ENCODE assay signal across 38 cellular contexts in genomic region chr5:37857696-37858095, GRCh38. TPM values are rescaled to one million over a fixed set of nuclear protein-coding genes. Genes with fewer than 3 reads are reported as not detected.
"Had no signal": no experiment of that assay in that cellular context is flagged by ENCODE, and none has a peak within 500 bp of the region (broad histone marks: within the 10 kb centered on the region; RNA-seq: fewer than 3 reads in every experiment).

No MANE protein-coding gene starts in this region.

- H3K36me3 Mint-ChIP-seq: activated CD4-positive, alpha-beta memory T cell treated with anti-CD3 and anti-CD28 coated beads for 36 hours; activated naive CD4-positive, alpha-beta T cell treated with anti-CD3 and anti-CD28 coated beads, Interleukin-2, amount 50 U/mL, for 72 hours; activated naive CD8-positive, alpha-beta T cell treated with anti-CD3 and anti-CD28 coated beads for 36 hours had no signal

- H3K27ac ChIP-seq: adrenal gland, body of pancreas, brain microvascular endothelial cell, breast epithelium, VCaP had no signal

- H3K27ac Mint-ChIP-seq: activated B cell treated with CpG ODN at 0.5 μM for 24 hours; activated CD4-positive, alpha-beta memory T cell treated with anti-CD3 and anti-CD28 coated beads for 36 hours; activated CD4-positive, alpha-beta T cell treated with anti-CD3 and anti-CD28 coated beads, Interleukin-2, amount 10 ng/mL, durations not matched to agents 24 days and 14 days; activated CD8-positive, alpha-beta T cell treated with anti-CD3 and anti-CD28 coated beads for 36 hours; activated naive CD4-positive, alpha-beta T cell treated with anti-CD3 and anti-CD28 coated beads for 36 hours; activated naive CD4-positive, alpha-beta T cell treated with anti-CD3 and anti-CD28 coated beads, Interleukin-2, amount 50 U/mL, for 72 hours; activated naive CD8-positive, alpha-beta T cell treated with anti-CD3 and anti-CD28 coated beads for 36 hours; activated T-cell treated with anti-CD3 and anti-CD28 coated beads, Interleukin-2, amount 50 U/mL, for 72 hours; activated T-helper 1 cell treated with anti-CD3 and anti-CD28 coated beads, Interleukin-12 subunit alpha, Interleukin-12 subunit beta, Interleukin-2, Interleukin-4 antibody, amounts not matched to agents 30 ng/mL and 10 ng/mL and 1 ng/mL, durations not matched to agents 14 hours and 24 hours and 36 hours; activated T-helper 17 cell treated with anti-CD3 and anti-CD28 coated beads, Interleukin-2, amount 50 U/mL, for 72 hours; T-helper 1 cell treated with Interleukin-12 subunit alpha and Interleukin-12 subunit beta and Interleukin-4 antibody, amounts not matched to agents 30 μg/mL and 1 μg/mL, for 36 hours; T-helper 2 cell treated with Interferon-gamma antibody and Interleukin-4, amounts not matched to agents 5 μg/mL and 100 μg/mL, for 36 hours had no signal

- FAIRE-seq: astrocyte, TTC549 had no signal

- DNase-seq: activated B cell treated with CpG ODN at 0.5 μM for 24 hours; activated CD4-positive, alpha-beta memory T cell treated with anti-CD3 and anti-CD28 coated beads for 36 hours; activated CD4-positive, alpha-beta T cell treated with anti-CD3 and anti-CD28 coated beads for 4 hours; activated CD4-positive, alpha-beta T cell treated with anti-CD3 and anti-CD28 coated beads, Interleukin-2, amount 10 ng/mL, durations not matched to agents 24 days and 14 days; activated CD4-positive, alpha-beta T cell treated with anti-CD3 and anti-CD28 coated beads, Interleukin-2, amount 50 U/mL, for 1 hour; activated CD4-positive, alpha-beta T cell treated with anti-CD3 and anti-CD28 coated beads, Interleukin-2, amount 50 U/mL, for 4 hours; activated CD4-positive, CD25-positive, alpha-beta regulatory T cell treated with anti-CD3 and anti-CD28 coated beads, Interleukin-2, amount 50 U/mL, for 72 hours; activated CD8-positive, alpha-beta memory T cell treated with anti-CD3 and anti-CD28 coated beads, Interleukin-2, amount 50 U/mL, for 4 hours; activated CD8-positive, alpha-beta T cell treated with anti-CD3 and anti-CD28 coated beads for 36 hours; activated effector memory CD4-positive, alpha-beta T cell treated with anti-CD3 and anti-CD28 coated beads, Interleukin-2, amount 50 U/mL, for 16 hours; activated gamma-delta T cell treated with Interleukin-2 at 50 U/mL for 16 hours; activated naive CD4-positive, alpha-beta T cell; activated naive CD4-positive, alpha-beta T cell treated with anti-CD3 and anti-CD28 coated beads for 36 hours; activated naive CD4-positive, alpha-beta T cell treated with anti-CD3 and anti-CD28 coated beads, Interleukin-2, amount 50 U/mL, for 16 hours; activated naive CD8-positive, alpha-beta T cell treated with anti-CD3 and anti-CD28 coated beads for 36 hours; activated T-cell treated with anti-CD3 and anti-CD28 coated beads for 4 hours; activated T-cell treated with anti-CD3 and anti-CD28 coated beads, Interleukin-2, amount 50 U/mL, for 1 hour; activated T-cell treated with anti-CD3 and anti-CD28 coated beads, Interleukin-2, amount 50 U/mL, for 4 hours; activated T-cell treated with anti-CD3 and anti-CD28 coated beads, Interleukin-2, amount 50 U/mL, for 72 hours; adrenal gland; amniotic stem cell; aorta; body of pancreas; brain microvascular endothelial cell; central memory CD4-positive, alpha-beta T cell; T-helper 1 cell; T-helper 2 cell; T-helper 9 cell had no signal

- H3K4me3 Mint-ChIP-seq: activated B cell treated with CpG ODN at 0.5 μM for 24 hours; activated CD4-positive, alpha-beta memory T cell treated with anti-CD3 and anti-CD28 coated beads for 36 hours; activated CD4-positive, alpha-beta T cell treated with anti-CD3 and anti-CD28 coated beads, Interleukin-2, amount 10 ng/mL, durations not matched to agents 24 days and 14 days; activated CD8-positive, alpha-beta T cell treated with anti-CD3 and anti-CD28 coated beads for 36 hours; activated naive CD4-positive, alpha-beta T cell treated with anti-CD3 and anti-CD28 coated beads for 36 hours; activated naive CD8-positive, alpha-beta T cell treated with anti-CD3 and anti-CD28 coated beads for 36 hours; activated T-cell treated with anti-CD3 and anti-CD28 coated beads, Interleukin-2, amount 50 U/mL, for 4 hours; activated T-cell treated with anti-CD3 and anti-CD28 coated beads, Interleukin-2, amount 50 U/mL, for 72 hours; activated T-helper 1 cell treated with anti-CD3 and anti-CD28 coated beads, Interleukin-12 subunit alpha, Interleukin-12 subunit beta, Interleukin-2, Interleukin-4 antibody, amounts not matched to agents 30 ng/mL and 10 ng/mL and 1 ng/mL, durations not matched to agents 14 hours and 24 hours and 36 hours; activated T-helper 17 cell treated with anti-CD3 and anti-CD28 coated beads, Interleukin-2, amount 50 U/mL, for 72 hours; T-helper 1 cell treated with Interleukin-12 subunit alpha and Interleukin-12 subunit beta and Interleukin-4 antibody, amounts not matched to agents 30 μg/mL and 1 μg/mL, for 36 hours; T-helper 2 cell treated with Interferon-gamma antibody and Interleukin-4, amounts not matched to agents 5 μg/mL and 100 μg/mL, for 36 hours had no signal

- H3K4me3 ChIP-seq: adrenal gland, body of pancreas, breast epithelium had no signal

- H3K9me3 Mint-ChIP-seq: activated CD4-positive, alpha-beta T cell treated with anti-CD3 and anti-CD28 coated beads, Interleukin-2, amount 10 ng/mL, durations not matched to agents 24 days and 14 days; activated naive CD8-positive, alpha-beta T cell treated with anti-CD3 and anti-CD28 coated beads for 36 hours; activated T-helper 1 cell treated with anti-CD3 and anti-CD28 coated beads, Interleukin-12 subunit alpha, Interleukin-12 subunit beta, Interleukin-2, Interleukin-4 antibody, amounts not matched to agents 30 ng/mL and 10 ng/mL and 1 ng/mL, durations not matched to agents 14 hours and 24 hours and 36 hours; activated T-helper 17 cell treated with anti-CD3 and anti-CD28 coated beads, Interleukin-2, amount 50 U/mL, for 72 hours; T-helper 1 cell treated with Interleukin-12 subunit alpha and Interleukin-12 subunit beta and Interleukin-4 antibody, amounts not matched to agents 30 μg/mL and 1 μg/mL, for 36 hours; T-helper 2 cell treated with Interferon-gamma antibody and Interleukin-4, amounts not matched to agents 5 μg/mL and 100 μg/mL, for 36 hours had no signal

- H3K36me3 ChIP-seq: adrenal gland, brain microvascular endothelial cell, breast epithelium had no signal

- H3K4me1 ChIP-seq: adrenal gland, body of pancreas, breast epithelium had no signal

- H3K27me3 Mint-ChIP-seq: activated B cell treated with CpG ODN at 0.5 μM for 24 hours had no signal

- H3K27me3 ChIP-seq: body of pancreas, brain microvascular endothelial cell, breast epithelium had no signal

- H3K4me1 Mint-ChIP-seq: activated CD4-positive, alpha-beta T cell treated with anti-CD3 and anti-CD28 coated beads, Interleukin-2, amount 10 ng/mL, durations not matched to agents 24 days and 14 days; activated naive CD8-positive, alpha-beta T cell treated with anti-CD3 and anti-CD28 coated beads for 36 hours; activated T-helper 17 cell treated with anti-CD3 and anti-CD28 coated beads, Interleukin-2, amount 50 U/mL, for 72 hours had no signal

- H3K9me3 ChIP-seq: adrenal gland, body of pancreas, breast epithelium had no signal

RNA-seq across cellular contexts. Expression of gene GDNF, which starts 17.9 kb away (rescaled TPM):
- total RNA-seq: activated B cell treated with CpG ODN at 0.5 μM for 24 hours; activated CD4-positive, alpha-beta memory T cell treated with anti-CD3 and anti-CD28 coated beads for 36 hours; activated CD8-positive, alpha-beta memory T cell treated with anti-CD3 and anti-CD28 coated beads for 36 hours; activated CD8-positive, alpha-beta T cell treated with anti-CD3 and anti-CD28 coated beads for 36 hours; activated naive CD4-positive, alpha-beta T cell treated with anti-CD3 and anti-CD28 coated beads for 36 hours; activated naive CD4-positive, alpha-beta T cell treated with anti-CD3 and anti-CD28 coated beads, Interleukin-2, amount 50 U/mL, for 72 hours; activated naive CD8-positive, alpha-beta T cell treated with anti-CD3 and anti-CD28 coated beads for 36 hours; activated T-cell treated with anti-CD3 and anti-CD28 coated beads, Interleukin-2, amount 50 U/mL, for 4 hours; activated T-cell treated with anti-CD3 and anti-CD28 coated beads, Interleukin-2, amount 50 U/mL, for 72 hours; activated T-helper 17 cell treated with anti-CD3 and anti-CD28 coated beads, Interleukin-2, amount 50 U/mL, for 72 hours; body of pancreas had no signal
- polyA plus RNA-seq: aorta had no signal
